In genomic region chr12:54304187-54304810, GRCh38 we compare ENCODE assay signal across 1 cellular context.
TF ChIP-seq lines count a peak whose summit lies in the region.

No MANE protein-coding gene starts in this region.

TF ChIP-seq in HEK293, 187 proteins besides CTCF, POLR2A, EP300 and RAD21 (continued from another document and continues in another):
- TF ChIP-seq ZNF645 (tag by site-specific recombination; IDR thresholded peaks at IDR 0.05) (no peak), ZNF560 (tag by site-specific recombination; IDR thresholded peaks at IDR 0.05; ENCODE audit: borderline replicate concordance) (no peak), ZBTB7A (tag by site-specific recombination; IDR thresholded peaks at IDR 0.05; ENCODE audit: low read depth) (no peak), ZNF843 (tag by site-specific recombination; IDR thresholded peaks at IDR 0.05) (no peak), ZBTB1 (tag by site-specific recombination; IDR thresholded peaks at IDR 0.05) (no peak), ZNF660 (tag by site-specific recombination; IDR thresholded peaks at IDR 0.05) (no peak), WT1 (tag by site-specific recombination; IDR thresholded peaks at IDR 0.05) (peak; percentile 75), HOXD13 (CRISPR knock-in tag; IDR thresholded peaks at IDR 0.05; ENCODE audit: borderline replicate concordance) (no peak), ZNF133 (tag by site-specific recombination; IDR thresholded peaks at IDR 0.05) (no peak), ZNF692 (tag by site-specific recombination; IDR thresholded peaks at IDR 0.05) (peak; percentile 70), ZNF423 (tag by site-specific recombination; IDR thresholded peaks at IDR 0.05) (peak; percentile 95), ZNF837 (tag by site-specific recombination; IDR thresholded peaks at IDR 0.05) (no peak), ZNF600 (tag by site-specific recombination; IDR thresholded peaks at IDR 0.05) (peak; percentile 61; the same call in 1 of the 2 replicates), ZNF221 (tag by site-specific recombination; IDR thresholded peaks at IDR 0.05; ENCODE audit: borderline replicate concordance) (no peak), MZF1 (tag by site-specific recombination; IDR thresholded peaks at IDR 0.05; ENCODE audit: borderline replicate concordance) (no peak), ZBTB6 (tag by site-specific recombination; IDR thresholded peaks at IDR 0.05) (no peak), ZSCAN23 (tag by site-specific recombination; IDR thresholded peaks at IDR 0.05) (no peak), HOXC10 (CRISPR knock-in tag; IDR thresholded peaks at IDR 0.05) (no peak), KLF1 (tag by site-specific recombination; IDR thresholded peaks at IDR 0.05) (peak; percentile 97), ZNF521 (tag by site-specific recombination; IDR thresholded peaks at IDR 0.05) (no peak), BCL11B (tag by site-specific recombination; IDR thresholded peaks at IDR 0.05; ENCODE audit: low read depth) (no peak), ZBTB48 (tag by site-specific recombination; IDR thresholded peaks at IDR 0.05) (no peak), ZFP69B (tag by site-specific recombination; IDR thresholded peaks at IDR 0.05) (peak; percentile 76), ZNF202 (tag by site-specific recombination; IDR thresholded peaks at IDR 0.05; ENCODE audit: borderline replicate concordance) (no peak), ZEB2 (tag by site-specific recombination; IDR thresholded peaks at IDR 0.05) (no peak), ZNF19 (tag by site-specific recombination; IDR thresholded peaks at IDR 0.05; ENCODE audit: low read depth) (no peak), ZNF561 (tag by site-specific recombination; IDR thresholded peaks at IDR 0.05; ENCODE audit: borderline replicate concordance) (0 out of 2 replicates have a peak, but pooled peaks have one; percentile 18), ZNF214 (tag by site-specific recombination; IDR thresholded peaks at IDR 0.05; ENCODE audit: borderline replicate concordance) (no peak), ZNF639 (tag by site-specific recombination; IDR thresholded peaks at IDR 0.05) (no peak), ZNF366 (tag by site-specific recombination; conservative IDR thresholded peaks at IDR 0.05) (no peak), ZNF624 (tag by site-specific recombination; IDR thresholded peaks at IDR 0.05) (no peak), ZNF530 (tag by site-specific recombination; IDR thresholded peaks at IDR 0.05; ENCODE audit: low read depth) (no peak), ZNF670 (tag by site-specific recombination; IDR thresholded peaks at IDR 0.05; ENCODE audit: low read depth) (no peak), ZNF16 (tag by site-specific recombination; IDR thresholded peaks at IDR 0.05; ENCODE audit: low read depth) (no peak), GLIS2 (tag by site-specific recombination; IDR thresholded peaks at IDR 0.05) (peak; percentile 90), ZNF24 (tag by site-specific recombination; IDR thresholded peaks at IDR 0.05) (peak; percentile 27; the same call in 1 of the 2 replicates), MYNN (tag by site-specific recombination; IDR thresholded peaks at IDR 0.05; ENCODE audit: borderline replicate concordance) (no peak), PRDM1 (tag by site-specific recombination; IDR thresholded peaks at IDR 0.05) (no peak), ZNF707 (tag by site-specific recombination; IDR thresholded peaks at IDR 0.05) (no peak), ZNF248 (tag by site-specific recombination; IDR thresholded peaks at IDR 0.05) (no peak), ZBTB17 (tag by site-specific recombination; IDR thresholded peaks at IDR 0.05) (no peak), ZNF549 (tag by site-specific recombination; IDR thresholded peaks at IDR 0.05) (no peak), SP7 (tag by site-specific recombination; IDR thresholded peaks at IDR 0.05) (peak; percentile 72), FEZF1 (tag by site-specific recombination; IDR thresholded peaks at IDR 0.05) (no peak), ZBTB10 (tag by site-specific recombination; IDR thresholded peaks at IDR 0.05) (no peak), KLF16 (tag by site-specific recombination; IDR thresholded peaks at IDR 0.05) (0 out of 2 replicates have a peak, but pooled peaks have one; percentile 53), ZNF23 (tag by site-specific recombination; IDR thresholded peaks at IDR 0.05; ENCODE audit: borderline replicate concordance) (no peak)
- TF ChIP-seq, protein P1, sequence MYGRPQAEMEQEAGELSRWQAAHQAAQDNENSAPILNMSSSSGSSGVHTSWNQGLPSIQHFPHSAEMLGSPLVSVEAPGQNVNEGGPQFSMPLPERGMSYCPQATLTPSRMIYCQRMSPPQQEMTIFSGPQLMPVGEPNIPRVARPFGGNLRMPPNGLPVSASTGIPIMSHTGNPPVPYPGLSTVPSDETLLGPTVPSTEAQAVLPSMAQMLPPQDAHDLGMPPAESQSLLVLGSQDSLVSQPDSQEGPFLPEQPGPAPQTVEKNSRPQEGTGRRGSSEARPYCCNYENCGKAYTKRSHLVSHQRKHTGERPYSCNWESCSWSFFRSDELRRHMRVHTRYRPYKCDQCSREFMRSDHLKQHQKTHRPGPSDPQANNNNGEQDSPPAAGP (tag by site-specific recombination; IDR thresholded peaks at IDR 0.05), result peak; percentile 75
- TF ChIP-seq, protein P2, sequence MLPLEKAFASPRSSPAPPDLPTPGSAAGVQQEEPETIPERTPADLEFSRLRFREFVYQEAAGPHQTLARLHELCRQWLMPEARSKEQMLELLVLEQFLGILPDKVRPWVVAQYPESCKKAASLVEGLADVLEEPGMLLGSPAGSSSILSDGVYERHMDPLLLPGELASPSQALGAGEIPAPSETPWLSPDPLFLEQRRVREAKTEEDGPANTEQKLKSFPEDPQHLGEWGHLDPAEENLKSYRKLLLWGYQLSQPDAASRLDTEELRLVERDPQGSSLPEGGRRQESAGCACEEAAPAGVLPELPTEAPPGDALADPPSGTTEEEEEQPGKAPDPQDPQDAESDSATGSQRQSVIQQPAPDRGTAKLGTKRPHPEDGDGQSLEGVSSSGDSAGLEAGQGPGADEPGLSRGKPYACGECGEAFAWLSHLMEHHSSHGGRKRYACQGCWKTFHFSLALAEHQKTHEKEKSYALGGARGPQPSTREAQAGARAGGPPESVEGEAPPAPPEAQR (tag by site-specific recombination; IDR thresholded peaks at IDR 0.05), result no peak
- TF ChIP-seq, protein P3, sequence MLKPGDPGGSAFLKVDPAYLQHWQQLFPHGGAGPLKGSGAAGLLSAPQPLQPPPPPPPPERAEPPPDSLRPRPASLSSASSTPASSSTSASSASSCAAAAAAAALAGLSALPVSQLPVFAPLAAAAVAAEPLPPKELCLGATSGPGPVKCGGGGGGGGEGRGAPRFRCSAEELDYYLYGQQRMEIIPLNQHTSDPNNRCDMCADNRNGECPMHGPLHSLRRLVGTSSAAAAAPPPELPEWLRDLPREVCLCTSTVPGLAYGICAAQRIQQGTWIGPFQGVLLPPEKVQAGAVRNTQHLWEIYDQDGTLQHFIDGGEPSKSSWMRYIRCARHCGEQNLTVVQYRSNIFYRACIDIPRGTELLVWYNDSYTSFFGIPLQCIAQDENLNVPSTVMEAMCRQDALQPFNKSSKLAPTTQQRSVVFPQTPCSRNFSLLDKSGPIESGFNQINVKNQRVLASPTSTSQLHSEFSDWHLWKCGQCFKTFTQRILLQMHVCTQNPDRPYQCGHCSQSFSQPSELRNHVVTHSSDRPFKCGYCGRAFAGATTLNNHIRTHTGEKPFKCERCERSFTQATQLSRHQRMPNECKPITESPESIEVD (tag by site-specific recombination; IDR thresholded peaks at IDR 0.05), result no peak
- TF ChIP-seq, protein P4, sequence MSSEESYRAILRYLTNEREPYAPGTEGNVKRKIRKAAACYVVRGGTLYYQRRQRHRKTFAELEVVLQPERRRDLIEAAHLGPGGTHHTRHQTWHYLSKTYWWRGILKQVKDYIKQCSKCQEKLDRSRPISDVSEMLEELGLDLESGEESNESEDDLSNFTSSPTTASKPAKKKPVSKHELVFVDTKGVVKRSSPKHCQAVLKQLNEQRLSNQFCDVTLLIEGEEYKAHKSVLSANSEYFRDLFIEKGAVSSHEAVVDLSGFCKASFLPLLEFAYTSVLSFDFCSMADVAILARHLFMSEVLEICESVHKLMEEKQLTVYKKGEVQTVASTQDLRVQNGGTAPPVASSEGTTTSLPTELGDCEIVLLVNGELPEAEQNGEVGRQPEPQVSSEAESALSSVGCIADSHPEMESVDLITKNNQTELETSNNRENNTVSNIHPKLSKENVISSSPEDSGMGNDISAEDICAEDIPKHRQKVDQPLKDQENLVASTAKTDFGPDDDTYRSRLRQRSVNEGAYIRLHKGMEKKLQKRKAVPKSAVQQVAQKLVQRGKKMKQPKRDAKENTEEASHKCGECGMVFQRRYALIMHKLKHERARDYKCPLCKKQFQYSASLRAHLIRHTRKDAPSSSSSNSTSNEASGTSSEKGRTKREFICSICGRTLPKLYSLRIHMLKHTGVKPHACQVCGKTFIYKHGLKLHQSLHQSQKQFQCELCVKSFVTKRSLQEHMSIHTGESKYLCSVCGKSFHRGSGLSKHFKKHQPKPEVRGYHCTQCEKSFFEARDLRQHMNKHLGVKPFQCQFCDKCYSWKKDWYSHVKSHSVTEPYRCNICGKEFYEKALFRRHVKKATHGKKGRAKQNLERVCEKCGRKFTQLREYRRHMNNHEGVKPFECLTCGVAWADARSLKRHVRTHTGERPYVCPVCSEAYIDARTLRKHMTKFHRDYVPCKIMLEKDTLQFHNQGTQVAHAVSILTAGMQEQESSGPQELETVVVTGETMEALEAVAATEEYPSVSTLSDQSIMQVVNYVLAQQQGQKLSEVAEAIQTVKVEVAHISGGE (tag by site-specific recombination; conservative IDR thresholded peaks at IDR 0.05; ENCODE audit: low read depth), result no peak
- TF ChIP-seq, protein P5, sequence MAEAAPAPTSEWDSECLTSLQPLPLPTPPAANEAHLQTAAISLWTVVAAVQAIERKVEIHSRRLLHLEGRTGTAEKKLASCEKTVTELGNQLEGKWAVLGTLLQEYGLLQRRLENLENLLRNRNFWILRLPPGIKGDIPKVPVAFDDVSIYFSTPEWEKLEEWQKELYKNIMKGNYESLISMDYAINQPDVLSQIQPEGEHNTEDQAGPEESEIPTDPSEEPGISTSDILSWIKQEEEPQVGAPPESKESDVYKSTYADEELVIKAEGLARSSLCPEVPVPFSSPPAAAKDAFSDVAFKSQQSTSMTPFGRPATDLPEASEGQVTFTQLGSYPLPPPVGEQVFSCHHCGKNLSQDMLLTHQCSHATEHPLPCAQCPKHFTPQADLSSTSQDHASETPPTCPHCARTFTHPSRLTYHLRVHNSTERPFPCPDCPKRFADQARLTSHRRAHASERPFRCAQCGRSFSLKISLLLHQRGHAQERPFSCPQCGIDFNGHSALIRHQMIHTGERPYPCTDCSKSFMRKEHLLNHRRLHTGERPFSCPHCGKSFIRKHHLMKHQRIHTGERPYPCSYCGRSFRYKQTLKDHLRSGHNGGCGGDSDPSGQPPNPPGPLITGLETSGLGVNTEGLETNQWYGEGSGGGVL (tag by site-specific recombination; IDR thresholded peaks at IDR 0.05), result peak; percentile 82
